ENCODE assay signal across 8 cellular contexts in the genomic region with DNA sequence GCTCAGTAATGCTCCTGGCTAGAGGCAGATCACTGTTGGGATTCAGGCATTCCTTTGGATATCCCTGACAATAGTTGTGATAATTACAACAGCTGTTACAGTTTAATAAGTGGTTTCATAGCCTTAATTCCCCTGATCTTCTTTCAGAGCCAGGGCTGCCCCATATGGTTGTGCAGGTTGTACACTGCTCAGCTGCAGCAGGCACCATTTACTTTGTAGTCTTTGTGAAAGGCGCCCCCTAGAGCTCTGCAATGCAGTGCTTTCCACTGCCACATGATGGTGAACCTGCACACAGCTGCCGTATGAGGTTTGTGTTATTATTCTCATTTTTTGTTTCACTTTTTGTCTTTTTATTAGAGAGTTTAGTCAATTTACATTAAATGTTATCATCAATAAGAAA.
DNase-seq lines count a peak whose midpoint lies in the region; ATAC-seq, FAIRE-seq and TF ChIP-seq lines count a peak whose summit lies in the region.

No MANE protein-coding gene starts in this region.

- DNase-seq in GDM1 (lab: John Stamatoyannopoulos, UW) (peak; percentile 19), RCC 7860 (ENCODE audit: low spot score) (peak; percentile 25), fibroblast of the conjunctiva (ENCODE audit: low read depth) (peak; percentile 22), spleen (no peak), NCI-H774 (lab: John Stamatoyannopoulos, UW) (no peak), ureter (ENCODE audit: low spot score) (no peak)

- no peak for TF ChIP-seq POLR2A in spleen (IDR thresholded peaks at IDR 0.05)

- peaks cover 0 to 8% (median 0%) of the 10 kb centered on the region in 8 donors for H3K9me3 ChIP-seq in spleen

- no peak overlapping the region for H3K4me3 ChIP-seq in spleen

- no peak overlapping the region for H3K27ac ChIP-seq in spleen

- peak; percentile 94 for ATAC-seq in GM19467 (IDR thresholded peaks at IDR 0.05; ENCODE audit: unreplicated experiment)
- peak; percentile 97 for ATAC-seq in HG03442 (IDR thresholded peaks at IDR 0.05; ENCODE audit: unreplicated experiment)

- peak; percentile 55 for FAIRE-seq in RCC 7860 (lab: Jason Lieb, UNC)

- H3K36me3 ChIP-seq in spleen, result no peaks in the 10 kb centered on the region

- peak in 3 of 11 experiments; percentile 10 to 19 (median 16) for TF ChIP-seq CTCF in spleen (IDR thresholded peaks at IDR 0.05 in 8 of 11, conservative IDR thresholded peaks at IDR 0.05 in 3 of 11)

- 31 to 55% (median 42%) methylated on average over 2 of the region's 2 CpGs for WGBS in spleen, 5 donors

- peaks cover 0 to 7% (median 0%) of the 10 kb centered on the region in 7 donors for H3K27me3 ChIP-seq in spleen (replicated peaks in 1 of 7)

- no peaks in the 10 kb centered on the region for H3K4me1 ChIP-seq in spleen

- intact Hi-C loops in spleen (cut with DNase I; ENCODE audit: low total_unique reads), result no loop called here

Comparison
In these comparisons a context has a peak if more than half of its experiments do, and no peak if none do; other contexts are left out.
1. DNase-seq: peak in GDM1 (single experiment), RCC 7860 (single experiment) and fibroblast of the conjunctiva (single experiment); none in spleen (single experiment), NCI-H774 (single experiment) and ureter (single experiment).